8 cellular contexts compared by ENCODE assay signal in the genomic region with DNA sequence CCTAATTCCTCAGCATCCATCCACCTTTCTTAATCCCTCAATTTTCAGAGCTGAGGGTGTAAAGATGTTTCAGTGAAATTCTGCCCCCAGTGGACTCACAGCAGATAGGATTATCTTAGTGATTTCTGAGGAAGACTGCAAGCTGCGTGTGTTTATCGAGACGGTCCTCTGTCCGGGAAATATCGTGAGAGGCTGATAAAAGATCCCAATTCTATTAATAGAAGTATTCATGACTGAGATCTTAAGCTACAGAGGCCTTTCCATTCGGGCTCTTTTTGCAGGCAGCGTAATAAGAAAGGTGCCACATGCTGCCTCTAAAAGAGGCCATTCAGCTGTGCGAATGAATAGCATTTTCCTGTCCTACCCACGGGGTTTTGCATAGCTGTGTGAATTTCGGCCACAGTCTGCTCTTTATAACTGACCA.
A peak's percentile ranks its signal among the peaks of the same experiment; 100 is the strongest.
DNase-seq lines count a peak whose midpoint lies in the region; ATAC-seq and TF ChIP-seq lines count a peak whose summit lies in the region.

No MANE protein-coding gene starts in this region.

- intact Hi-C loops in MCF 10A (cut with micrococcal nuclease) = no loop called here
- intact Hi-C loops in ascending aorta (cut with DNase I) = no loop called here

- ATAC-seq in HG02642 (IDR thresholded peaks at IDR 0.05; ENCODE audit: poor library complexity, unreplicated experiment) = no peak

- POLR2A ChIA-PET in MCF 10A (lab: Yijun Ruan, JAX) = interaction anchor here (0.6 to 5.8 kb wide), 18 partner anchors 9 to 993 kb away, joined by 3 to 73 read pairs (median 5); no protein-coding TSS in a partner anchor
- POLR2A ChIA-PET in GM10248 (lab: Yijun Ruan, JAX) = no interaction called here

- H3K9me3 ChIP-seq in neuron (ENCODE audit: low read length) (no peaks in the 10 kb centered on the region), ascending aorta (no peaks in the 10 kb centered on the region)

- peak overlapping the region; percentile 73 for H3K27ac Mint-ChIP-seq in MCF 10A (ENCODE audit: low read depth, unreplicated experiment)

- H3K4me1 Mint-ChIP-seq in MCF 10A (ENCODE audit: insufficient read depth, unreplicated experiment) = peaks cover 36% of the 10 kb centered on the region

- DNase-seq in Daoy (ENCODE audit: low read depth) (peak; percentile 39), MCF 10A (ENCODE audit: unreplicated experiment) (peak; percentile 57), HT-29 (ENCODE audit: low spot score) (no peak), ascending aorta (ENCODE audit: low spot score in 2 of 2) (no peak), GM10248 (ENCODE audit: extremely low spot score) (no peak)

- no peaks in the 10 kb centered on the region for H3K36me3 Mint-ChIP-seq in MCF 10A (ENCODE audit: insufficient read depth, unreplicated experiment)

- TF ChIP-seq CTCF in LNCAP (IDR thresholded peaks at IDR 0.05) (peak; percentile 50; the same call in 1 of the 2 replicates), MCF 10A (IDR thresholded peaks at IDR 0.05; ENCODE audit: unreplicated experiment) (peak; percentile 21), ascending aorta (IDR thresholded peaks at IDR 0.05) (peak in 1 of 3 experiments; percentile 23), GM10248 (IDR thresholded peaks at IDR 0.05; ENCODE audit: control extremely low read depth, extremely low read depth, low read depth, missing control alignments) (no peak)

- peak overlapping the region; percentile 61 for H3K4me3 Mint-ChIP-seq in MCF 10A (ENCODE audit: unreplicated experiment)

- H2AFZ ChIP-seq in neuron (ENCODE audit: low read depth, low read length) = peak overlapping the region; percentile 84

- no peaks in the 10 kb centered on the region for H3K27me3 ChIP-seq in neuron (ENCODE audit: insufficient read depth, low read length)
- H3K27me3 ChIP-seq in ascending aorta = no peaks in the 10 kb centered on the region

- no peaks in the 10 kb centered on the region for H3K27me3 Mint-ChIP-seq in MCF 10A (ENCODE audit: insufficient read depth, unreplicated experiment)

- no TSS peak for BruUV-seq in MCF 10A (replicated peaks; lab: Mats Ljungman, UMichigan)

- CTCF ChIA-PET in MCF 10A (lab: Yijun Ruan, JAX) = interaction anchor here (0.6 to 5.8 kb wide), 21 partner anchors 11 to 1368 kb away, joined by 3 to 111 read pairs (median 4); no protein-coding TSS in a partner anchor
- CTCF ChIA-PET in GM10248 (lab: Yijun Ruan, JAX) = interaction anchor here (0.7 to 5.8 kb wide), 16 partner anchors 9 to 520 kb away, joined by 3 to 65 read pairs (median 5); no protein-coding TSS in a partner anchor

- no peaks in the 10 kb centered on the region for H3K9me3 Mint-ChIP-seq in MCF 10A (ENCODE audit: unreplicated experiment)

- H3K36me3 ChIP-seq in neuron (ENCODE audit: insufficient read depth, low read length) (no peaks in the 10 kb centered on the region), ascending aorta (no peaks in the 10 kb centered on the region)

- peaks cover 20% of the 10 kb centered on the region for H3K4me1 ChIP-seq in neuron (ENCODE audit: insufficient read depth, low read length)
- no peaks in the 10 kb centered on the region for H3K4me1 ChIP-seq in ascending aorta

- H3K27ac ChIP-seq in ascending aorta = no peak overlapping the region

- H3K4me3 ChIP-seq in neuron (ENCODE audit: low read length) = peak overlapping the region; percentile 51
- no peak overlapping the region for H3K4me3 ChIP-seq in ascending aorta

Comparison
In these comparisons a context has a peak if more than half of its experiments do, and no peak if none do; other contexts are left out.
1. DNase-seq: peak in Daoy (single experiment) and MCF 10A (single experiment); none in HT-29 (single experiment), ascending aorta (0 of 2) and GM10248 (single experiment).